ENCODE assay signal across 8 cellular contexts in the genomic region with DNA sequence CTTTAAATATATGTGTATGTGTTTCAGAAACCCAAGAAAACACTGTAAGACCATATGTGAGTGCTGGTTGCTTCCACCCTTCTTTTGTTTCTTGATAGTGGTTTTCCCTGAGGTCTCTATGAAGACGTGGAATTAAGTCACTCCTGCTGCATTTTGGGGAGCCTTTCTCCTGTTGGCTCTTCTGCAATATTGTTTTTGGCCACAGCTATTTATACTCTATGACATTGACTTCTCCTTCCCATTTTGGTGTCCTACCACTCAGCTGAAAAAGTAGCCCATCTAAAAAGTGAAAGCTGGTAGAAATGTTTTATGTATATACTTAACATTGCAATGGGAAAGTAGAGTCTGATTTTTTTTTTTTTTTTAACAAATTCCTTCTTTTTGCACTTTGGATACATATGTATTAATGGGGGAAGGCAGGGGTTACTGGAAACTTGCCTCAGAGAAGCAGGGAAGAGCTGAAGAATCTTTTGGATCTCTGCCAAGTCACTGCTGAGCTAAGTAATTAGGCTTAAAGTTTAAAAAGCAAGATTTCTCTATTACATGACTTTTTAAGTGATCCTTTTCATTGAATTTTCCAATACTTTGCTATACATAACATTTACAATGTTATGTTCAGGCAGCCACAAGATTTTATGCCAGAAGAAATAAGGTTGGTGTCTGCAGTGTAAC. TPM values are rescaled to one million over a fixed set of nuclear protein-coding genes. Genes with fewer than 3 reads are reported as not detected.
DNase-seq lines count a peak whose midpoint lies in the region; ATAC-seq and TF ChIP-seq lines count a peak whose summit lies in the region.

No MANE protein-coding gene starts in this region.

- TF ChIP-seq POLR2A in esophagus squamous epithelium (IDR thresholded peaks at IDR 0.05) = no peak

- H3K4me1 ChIP-seq in esophagus squamous epithelium (peaks cover 9 to 36% (median 16%) of the 10 kb centered on the region in 3 donors), aorta (ENCODE audit: control insufficient read depth in 1 of 2, insufficient read depth in 2 of 2, low read length in 2 of 2) (peaks cover 0 to 2% of the 10 kb centered on the region in 2 donors)

- H3K27ac Mint-ChIP-seq in activated CD8-positive, alpha-beta memory T cell treated with anti-CD3 and anti-CD28 coated beads, Interleukin-2, amount 10 ng/mL, durations not matched to agents 7 days and 5 days = peak overlapping the region; percentile 96
- peak overlapping the region; percentile 97 for H3K27ac Mint-ChIP-seq in stimulated activated memory B cell treated with anti-CD40 and anti-IgM and Interleukin-4, amounts not matched to agents 10 μg/mL and 1 μg/mL and 100 μg/mL, for 72 hours

- H3K27me3 ChIP-seq in esophagus squamous epithelium = no peaks in the 10 kb centered on the region
- H3K27me3 ChIP-seq in aorta (ENCODE audit: control insufficient read depth in 1 of 2, insufficient read depth in 2 of 2, low read length in 1 of 2) = no peaks in the 10 kb centered on the region

- H3K4me3 Mint-ChIP-seq in activated CD8-positive, alpha-beta memory T cell treated with anti-CD3 and anti-CD28 coated beads, Interleukin-2, amount 10 ng/mL, durations not matched to agents 7 days and 5 days = peak overlapping the region; percentile 88
- peak overlapping the region; percentile 97 for H3K4me3 Mint-ChIP-seq in stimulated activated memory B cell treated with anti-CD40 and anti-IgM and Interleukin-4, amounts not matched to agents 10 μg/mL and 1 μg/mL and 100 μg/mL, for 72 hours

- ATAC-seq in activated CD8-positive, alpha-beta memory T cell treated with anti-CD3 and anti-CD28 coated beads, Interleukin-2, amount 10 ng/mL, durations not matched to agents 7 days and 5 days = no peak
- ATAC-seq in stimulated activated memory B cell treated with anti-CD40 and anti-IgM and Interleukin-4, amounts not matched to agents 10 μg/mL and 1 μg/mL and 100 μg/mL, for 72 hours = no peak
- ATAC-seq in aorta (ENCODE audit: low FRiP score) = no peak
- no peak for ATAC-seq in GM18520 (IDR thresholded peaks at IDR 0.05; ENCODE audit: unreplicated experiment)

- no peaks in the 10 kb centered on the region for H3K9me3 Mint-ChIP-seq in activated CD8-positive, alpha-beta memory T cell treated with anti-CD3 and anti-CD28 coated beads, Interleukin-2, amount 10 ng/mL, durations not matched to agents 7 days and 5 days (ENCODE audit: low read depth)
- H3K9me3 Mint-ChIP-seq in stimulated activated memory B cell treated with anti-CD40 and anti-IgM and Interleukin-4, amounts not matched to agents 10 μg/mL and 1 μg/mL and 100 μg/mL, for 72 hours = no peaks in the 10 kb centered on the region

- H3K27me3 Mint-ChIP-seq in activated CD8-positive, alpha-beta memory T cell treated with anti-CD3 and anti-CD28 coated beads, Interleukin-2, amount 10 ng/mL, durations not matched to agents 7 days and 5 days = no peaks in the 10 kb centered on the region
- no peaks in the 10 kb centered on the region for H3K27me3 Mint-ChIP-seq in stimulated activated memory B cell treated with anti-CD40 and anti-IgM and Interleukin-4, amounts not matched to agents 10 μg/mL and 1 μg/mL and 100 μg/mL, for 72 hours

- no peak overlapping the region for H3K27ac ChIP-seq in esophagus squamous epithelium
- H3K27ac ChIP-seq in aorta (ENCODE audit: low read depth in 1 of 2, low read length in 2 of 2) = no peak overlapping the region
- no peak overlapping the region for H3K27ac ChIP-seq in RWPE1

- peak overlapping the region in 3 of 4 donors; percentile 79 to 100 (median 92) for H3K4me3 ChIP-seq in esophagus squamous epithelium
- H3K4me3 ChIP-seq in aorta (ENCODE audit: low read length in 2 of 2) = no peak overlapping the region

- 22 to 37% methylated on average over 1 of the region's 1 CpG for WGBS in esophagus squamous epithelium, 2 donors
- WGBS in aorta, 2 donors = 24 to 29% methylated on average over 1 of the region's 1 CpG

- CTCF ChIA-PET in activated CD8-positive, alpha-beta memory T cell treated with anti-CD3 and anti-CD28 coated beads, Interleukin-2, amount 10 ng/mL, durations not matched to agents 7 days and 5 days (lab: Charles Lee) = interaction anchor here (0.6 to 3.6 kb wide), 4 partner anchors 12 to 48 kb away, joined by 3 to 24 read pairs (median 4); a partner anchor contains a TSS
- CTCF ChIA-PET in RWPE1 (lab: Yijun Ruan, JAX) = no interaction called here

- TF ChIP-seq CTCF in esophagus squamous epithelium (IDR thresholded peaks at IDR 0.05) (no peak), RWPE1 (conservative IDR thresholded peaks at IDR 0.05; ENCODE audit: low read depth) (no peak)

- no peak for DNase-seq in activated CD8-positive, alpha-beta memory T cell treated with anti-CD3 and anti-CD28 coated beads, Interleukin-2, amount 10 ng/mL, durations not matched to agents 7 days and 5 days
- DNase-seq in activated CD8-positive, alpha-beta memory T cell treated with anti-CD3 and anti-CD28 coated beads, Interleukin-2, amount 50 U/mL, for 48 hours = no peak
- DNase-seq in RPMI7951 (ENCODE audit: low read depth) = peak; percentile 16
- DNase-seq in esophagus squamous epithelium (lab: John Stamatoyannopoulos, UW) = no peak
- no peak for DNase-seq in aorta
- DNase-seq in RWPE1 (ENCODE audit: low spot score) = no peak

- intact Hi-C loops in esophagus squamous epithelium (cut with DNase I) = no loop called here
- intact Hi-C loops in aorta (cut with DNase I) = no loop called here

- H3K36me3 ChIP-seq in esophagus squamous epithelium (peaks cover 0 to 19% (median 0%) of the 10 kb centered on the region in 3 donors), aorta (ENCODE audit: control insufficient read depth in 1 of 2, insufficient read depth in 2 of 2, low read length in 1 of 2) (no peaks in the 10 kb centered on the region)

- peaks cover 21% of the 10 kb centered on the region for H3K36me3 Mint-ChIP-seq in activated CD8-positive, alpha-beta memory T cell treated with anti-CD3 and anti-CD28 coated beads, Interleukin-2, amount 10 ng/mL, durations not matched to agents 7 days and 5 days
- peaks cover 4% of the 10 kb centered on the region for H3K36me3 Mint-ChIP-seq in stimulated activated memory B cell treated with anti-CD40 and anti-IgM and Interleukin-4, amounts not matched to agents 10 μg/mL and 1 μg/mL and 100 μg/mL, for 72 hours

- POLR2A ChIA-PET in RWPE1 (lab: Yijun Ruan, JAX; ENCODE audit: low non-redundant PET) = no interaction called here

- peaks cover 47% of the 10 kb centered on the region for H3K4me1 Mint-ChIP-seq in activated CD8-positive, alpha-beta memory T cell treated with anti-CD3 and anti-CD28 coated beads, Interleukin-2, amount 10 ng/mL, durations not matched to agents 7 days and 5 days
- peaks cover 33% of the 10 kb centered on the region for H3K4me1 Mint-ChIP-seq in stimulated activated memory B cell treated with anti-CD40 and anti-IgM and Interleukin-4, amounts not matched to agents 10 μg/mL and 1 μg/mL and 100 μg/mL, for 72 hours

- H3K9me3 ChIP-seq in esophagus squamous epithelium = no peaks in the 10 kb centered on the region
- no peaks in the 10 kb centered on the region for H3K9me3 ChIP-seq in aorta (ENCODE audit: control insufficient read depth, low read length)

RNA-seq across cellular contexts. Expression of a gene that starts 1.8 kb away (rescaled TPM):
- total RNA-seq in activated CD8-positive, alpha-beta memory T cell treated with anti-CD3 and anti-CD28 coated beads, Interleukin-2, amount 10 ng/mL, durations not matched to agents 7 days and 5 days = 10 to 100 TPM; 55.7 to 91.9 TPM
- 30.8 and 31.7 TPM in 2 replicates for total RNA-seq in RPMI7951 (2014; rRNA removed; shearing (Covaris generic))
- total RNA-seq in esophagus squamous epithelium = 100 to 1,000 TPM in 1 of 4 donors, 10 to 100 TPM in 3; 37.5 to 106 (median 55.9) TPM
- total RNA-seq in aorta = 100 to 1,000 TPM in 1 of 2 donors, 10 to 100 TPM in 1; 80.3 to 119 TPM
- 10 to 100 TPM; 21.5 to 56.3 TPM for polyA plus RNA-seq in aorta

RNA-seq across cellular contexts. Expression of a gene that starts 48.7 kb away (rescaled TPM):
- 100 to 1,000 TPM in 1 of 2 experiments, 10 to 100 TPM in 1; 99.5 to 134 TPM for total RNA-seq in activated CD8-positive, alpha-beta memory T cell treated with anti-CD3 and anti-CD28 coated beads, Interleukin-2, amount 10 ng/mL, durations not matched to agents 7 days and 5 days
- total RNA-seq in RPMI7951 (2014; rRNA removed; shearing (Covaris generic)) = 69.1 and 82.4 TPM in 2 replicates
- total RNA-seq in esophagus squamous epithelium = 10 to 100 TPM; 58.4 to 83.0 (median 82.3) TPM
- total RNA-seq in aorta = 10 to 100 TPM; 64.1 to 67.7 TPM
- 10 to 100 TPM; 37.6 to 39.1 TPM for polyA plus RNA-seq in aorta

Comparison
In these comparisons a context has a peak if more than half of its experiments do, and no peak if none do; other contexts are left out.
1. H3K4me3 ChIP-seq: peak in esophagus squamous epithelium (3 of 4); none in aorta (0 of 2).